8 cellular contexts compared by ENCODE assay signal in genomic region chr5:157464518-157465171, GRCh38. TPM values are rescaled to one million over a fixed set of nuclear protein-coding genes. Genes with fewer than 3 reads are reported as not detected.
DNase-seq lines count a peak whose midpoint lies in the region; ATAC-seq, FAIRE-seq and TF ChIP-seq lines count a peak whose summit lies in the region.

No MANE protein-coding gene starts in this region.

- FAIRE-seq in GM18507 (lab: Jason Lieb, UNC) = peak; percentile 61

- H3K27me3 ChIP-seq in left lung = peaks cover 18 to 33% of the 10 kb centered on the region in 2 donors
- peaks cover 12% of the 10 kb centered on the region for H3K27me3 ChIP-seq in CD8-positive, alpha-beta memory T cell (ENCODE audit: insufficient read depth, low read length, poor library complexity, severe bottlenecking)

- no peaks in the 10 kb centered on the region for H3K36me3 ChIP-seq in left lung
- no peaks in the 10 kb centered on the region for H3K36me3 ChIP-seq in CD8-positive, alpha-beta memory T cell (ENCODE audit: insufficient read depth, low read length)

- H3K9me3 ChIP-seq in left lung = no peaks in the 10 kb centered on the region
- H3K9me3 ChIP-seq in CD8-positive, alpha-beta memory T cell (ENCODE audit: low read length) = no peaks in the 10 kb centered on the region

- H3K4me3 Mint-ChIP-seq in activated naive CD8-positive, alpha-beta T cell = no peak overlapping the region
- peak overlapping the region in 2 of 7 donors; percentile 5 for H3K4me3 Mint-ChIP-seq in CD8-positive, alpha-beta memory T cell

- peak overlapping the region; percentile 13 for H3K27ac Mint-ChIP-seq in activated naive CD8-positive, alpha-beta T cell
- H3K27ac Mint-ChIP-seq in CD8-positive, alpha-beta memory T cell = no peak overlapping the region

- CTCF ChIA-PET in CD8-positive, alpha-beta memory T cell (lab: Charles Lee) = no interaction called here

- H3K4me3 ChIP-seq in left lung = no peak overlapping the region
- no peak overlapping the region for H3K4me3 ChIP-seq in CD8-positive, alpha-beta memory T cell (ENCODE audit: low read length)

- ATAC-seq in HG02588 (IDR thresholded peaks at IDR 0.05; ENCODE audit: unreplicated experiment) = peak; percentile 80
- ATAC-seq in left lung = peak; percentile 88
- peak; percentile 88 for ATAC-seq in stimulated activated naive CD8-positive, alpha-beta T cell treated with anti-CD3 and anti-CD28 coated beads, Interleukin-15, Interleukin-2, amounts not matched to agents 100 U/mL and 50 U/mL, for 24 hours

- no peaks in the 10 kb centered on the region for H3K9me3 Mint-ChIP-seq in activated naive CD8-positive, alpha-beta T cell (ENCODE audit: low read depth)
- H3K9me3 Mint-ChIP-seq in CD8-positive, alpha-beta memory T cell = no peaks in the 10 kb centered on the region

- peaks cover 9% of the 10 kb centered on the region for H3K27me3 Mint-ChIP-seq in activated naive CD8-positive, alpha-beta T cell
- peaks cover 17 to 26% of the 10 kb centered on the region in 2 donors for H3K27me3 Mint-ChIP-seq in CD8-positive, alpha-beta memory T cell

- POLR2A ChIA-PET in CD8-positive, alpha-beta memory T cell (lab: Charles Lee) = no interaction called here

- peaks cover 17% of the 10 kb centered on the region for H3K4me1 Mint-ChIP-seq in activated naive CD8-positive, alpha-beta T cell (ENCODE audit: low read depth)
- peaks cover 17 to 23% (median 21%) of the 10 kb centered on the region in 3 donors for H3K4me1 Mint-ChIP-seq in CD8-positive, alpha-beta memory T cell

- no peak overlapping the region for H3K27ac ChIP-seq in left lung
- H3K27ac ChIP-seq in CD8-positive, alpha-beta memory T cell (ENCODE audit: low read depth, low read length) = no peak overlapping the region

- peaks cover 7 to 25% of the 10 kb centered on the region in 2 donors for H3K4me1 ChIP-seq in left lung
- H3K4me1 ChIP-seq in CD8-positive, alpha-beta memory T cell (ENCODE audit: insufficient read depth, low read length) = peaks cover 9% of the 10 kb centered on the region

- no peak for TF ChIP-seq CTCF in left lung (IDR thresholded peaks at IDR 0.05)

- DNase-seq in GM18507 (ENCODE audit: extremely low spot score, insufficient read length, low read depth) (no peak), NOMO-1 treated with dmso at 0.1 percent for 144 hours (lab: John Stamatoyannopoulos, UW; ENCODE audit: unreplicated experiment) (peak; percentile 88), left lung (peak in 1 of 2 donors; percentile 57), OCI-M2 (lab: John Stamatoyannopoulos, UW; ENCODE audit: unreplicated experiment) (no peak)
- DNase-seq in stimulated activated naive CD8-positive, alpha-beta T cell treated with anti-CD3 and anti-CD28 coated beads, Interleukin-15, Interleukin-2, amounts not matched to agents 100 U/mL and 50 U/mL, for 24 hours = peak; percentile 64
- DNase-seq in CD8-positive, alpha-beta memory T cell = no peak

- H3K36me3 Mint-ChIP-seq in activated naive CD8-positive, alpha-beta T cell = no peaks in the 10 kb centered on the region
- H3K36me3 Mint-ChIP-seq in CD8-positive, alpha-beta memory T cell = no peaks in the 10 kb centered on the region

- intact Hi-C loops in left lung (cut with DNase I) = no loop called here

RNA-seq across cellular contexts. Expression of gene NIPAL4, which starts 4.6 kb away (rescaled TPM):
- total RNA-seq in left lung = under 1 TPM; 0.06 to 0.39 TPM
- 1 to 10 TPM; 1.1 to 1.4 TPM for total RNA-seq in CD8-positive, alpha-beta memory T cell
- not detected for polyA plus RNA-seq in CD8-positive, alpha-beta memory T cell

Comparison
In these comparisons a context has a peak if more than half of its experiments do, and no peak if none do; other contexts are left out.
1. DNase-seq: peak in NOMO-1 treated with dmso at 0.1 percent for 144 hours (single experiment) and stimulated activated naive CD8-positive, alpha-beta T cell treated with anti-CD3 and anti-CD28 coated beads, Interleukin-15, Interleukin-2, amounts not matched to agents 100 U/mL and 50 U/mL, for 24 hours (single experiment); none in GM18507 (single experiment), OCI-M2 (single experiment) and CD8-positive, alpha-beta memory T cell (0 of 5).
2. Peak in every context shown above with its lines, with median percentiles within 50 percentile points of each other: ATAC-seq.